ENCODE assay signal across 9 cellular contexts in genomic region chr20:31663838-31664695, GRCh38.
DNase-seq lines count a peak whose midpoint lies in the region; ATAC-seq, FAIRE-seq and TF ChIP-seq lines count a peak whose summit lies in the region.
"Had no signal": no experiment of that assay in that cellular context is flagged by ENCODE, and none has a peak within 500 bp of the region (broad histone marks: within the 10 kb centered on the region; RNA-seq: fewer than 3 reads in every experiment).

No MANE protein-coding gene starts in this region.

- no peak overlapping the region for H3K9ac ChIP-seq in OCI-LY1 (ENCODE audit: low read length)

- peak overlapping the region; percentile 99 for H3K27ac Mint-ChIP-seq in stimulated activated effector memory CD8-positive, alpha-beta T cell treated with anti-CD3 and anti-CD28 coated beads, Interleukin-12 subunit alpha, Interleukin-12 subunit beta, amount 100 ng/mL, for 72 hours

- in situ Hi-C loops in GM13977 (cut with MboI; ENCODE audit: low pct_unique_long_range_greater_than_20kb, low sequenced_read_pairs, unreplicated experiment), result loop anchor here (10.0 kb wide), 1 partner anchor 61 kb away; the partner anchor contains the start of gene BCL2L1

- no peaks in the 10 kb centered on the region for H3K79me2 ChIP-seq in OCI-LY1 (ENCODE audit: insufficient read depth, low read length)

- no peaks in the 10 kb centered on the region for H3K27me3 ChIP-seq in OCI-LY1 (ENCODE audit: insufficient read depth, low read length)

- TF ChIP-seq CTCF in OCI-LY1 (IDR thresholded peaks at IDR 0.05; ENCODE audit: low read length) (no peak), GM13977 (IDR thresholded peaks at IDR 0.05; ENCODE audit: extremely low read depth, insufficient read depth, missing control alignments) (no peak)

- FAIRE-seq in GM19239 (lab: Jason Lieb, UNC), result no peak

- H3K36me3 Mint-ChIP-seq in stimulated activated effector memory CD8-positive, alpha-beta T cell treated with anti-CD3 and anti-CD28 coated beads, Interleukin-12 subunit alpha, Interleukin-12 subunit beta, amount 100 ng/mL, for 72 hours, result peaks cover 95% of the 10 kb centered on the region

- H3K4me1 Mint-ChIP-seq in stimulated activated effector memory CD8-positive, alpha-beta T cell treated with anti-CD3 and anti-CD28 coated beads, Interleukin-12 subunit alpha, Interleukin-12 subunit beta, amount 100 ng/mL, for 72 hours, result peaks cover 78% of the 10 kb centered on the region

- H3K27ac ChIP-seq in OCI-LY1 (ENCODE audit: low read depth, low read length, poor library complexity, severe bottlenecking), result peak overlapping the region; percentile 68

- H3K9me2 ChIP-seq in OCI-LY1 (ENCODE audit: low read depth, low read length), result no peaks in the 10 kb centered on the region

- no peak for ATAC-seq in stimulated activated effector memory CD8-positive, alpha-beta T cell treated with anti-CD3 and anti-CD28 coated beads, Interleukin-12 subunit alpha, Interleukin-12 subunit beta, amount 100 ng/mL, for 72 hours
- no peak for ATAC-seq in HG02571 (IDR thresholded peaks at IDR 0.05; ENCODE audit: unreplicated experiment)

- H3K4me1 ChIP-seq in OCI-LY1 (ENCODE audit: insufficient read depth, low read length, severe bottlenecking), result peaks cover 47% of the 10 kb centered on the region

- no peak overlapping the region for H2AFZ ChIP-seq in OCI-LY1 (ENCODE audit: low read length)

- H3K9me3 ChIP-seq in OCI-LY1 (ENCODE audit: low read length), result no peaks in the 10 kb centered on the region

- H3K4me2 ChIP-seq in OCI-LY1 (ENCODE audit: low read length), result no peak overlapping the region

- intact Hi-C loops in head of caudate nucleus (cut with DNase I), result no loop called here

- H3K9me3 Mint-ChIP-seq in stimulated activated effector memory CD8-positive, alpha-beta T cell treated with anti-CD3 and anti-CD28 coated beads, Interleukin-12 subunit alpha, Interleukin-12 subunit beta, amount 100 ng/mL, for 72 hours, result no peaks in the 10 kb centered on the region

- peaks cover 28% of the 10 kb centered on the region; the same call in 1 of the 2 replicates for H3K36me3 ChIP-seq in OCI-LY1 (ENCODE audit: insufficient read depth, low read length)

- no peaks in the 10 kb centered on the region for H4K20me1 ChIP-seq in OCI-LY1 (ENCODE audit: insufficient read depth, low read length)

- peak; percentile 85 for DNase-seq in HuH-7 (ENCODE audit: low spot score)
- DNase-seq in head of caudate nucleus, result peak in 28 of 42 donors; percentile 24 to 76 (median 50)
- DNase-seq in stimulated activated effector memory CD8-positive, alpha-beta T cell treated with anti-CD3 and anti-CD28 coated beads, Interleukin-12 subunit alpha, Interleukin-12 subunit beta, amount 100 ng/mL, for 72 hours (ENCODE audit: low spot score in 2 of 2), result no peak
- DNase-seq in GM19239 (ENCODE audit: insufficient read length, low spot score), result no peak
- no peak for DNase-seq in effector CD4-positive, alpha-beta T cell
- no peak for DNase-seq in GM13977 (ENCODE audit: low spot score)
- DNase-seq: activated CD4-positive, CD25-positive, alpha-beta regulatory T cell had no signal

- no peak overlapping the region for H3K4me3 ChIP-seq in OCI-LY1 (ENCODE audit: low read depth, low read length, poor library complexity, severe bottlenecking)

- H3F3A ChIP-seq in OCI-LY1 (ENCODE audit: insufficient read depth, low read length), result no peaks in the 10 kb centered on the region

- H3K4me3 Mint-ChIP-seq in stimulated activated effector memory CD8-positive, alpha-beta T cell treated with anti-CD3 and anti-CD28 coated beads, Interleukin-12 subunit alpha, Interleukin-12 subunit beta, amount 100 ng/mL, for 72 hours, result peak overlapping the region; percentile 7

Comparison
In these comparisons a context has a peak if more than half of its experiments do, and no peak if none do; other contexts are left out.
1. DNase-seq: peak in HuH-7 (single experiment) and head of caudate nucleus (28 of 42); none in stimulated activated effector memory CD8-positive, alpha-beta T cell treated with anti-CD3 and anti-CD28 coated beads, Interleukin-12 subunit alpha, Interleukin-12 subunit beta, amount 100 ng/mL, for 72 hours (0 of 2), GM19239 (single experiment), effector CD4-positive, alpha-beta T cell (single experiment) and GM13977 (single experiment).